8 cellular contexts compared by ENCODE assay signal in genomic region chr19:8001995-8002849, GRCh38. TPM values are rescaled to one million over a fixed set of nuclear protein-coding genes. Genes with fewer than 3 reads are reported as not detected.
DNase-seq lines count a peak whose midpoint lies in the region; ATAC-seq and TF ChIP-seq lines count a peak whose summit lies in the region.

No MANE protein-coding gene starts in this region.

- H3K9ac ChIP-seq in ES-I3 (ENCODE audit: low read depth, low read length) (peak overlapping the region; percentile 37; the same call in 1 of the 2 replicates), mucosa of rectum (ENCODE audit: low read depth in 1 of 2, low read length in 2 of 2) (peak overlapping the region; percentile 44 to 47)

- ATAC-seq in HG03039 (IDR thresholded peaks at IDR 0.05; ENCODE audit: unreplicated experiment) = no peak

- H3K79me2 ChIP-seq in OCI-LY7 (ENCODE audit: insufficient read depth, low read depth, low read length) = peaks cover 88% of the 10 kb centered on the region

- H2AFZ ChIP-seq in OCI-LY7 (ENCODE audit: low read length) = no peak overlapping the region

- peak overlapping the region; percentile 40 for H3K4me3 ChIP-seq in HL-60 (replicated peaks; ENCODE audit: insufficient read depth, low read length)
- peak overlapping the region; percentile 43 for H3K4me3 ChIP-seq in OCI-LY7 (ENCODE audit: low read depth, low read length, poor library complexity, severe bottlenecking)
- peak overlapping the region; percentile 14 to 23 for H3K4me3 ChIP-seq in esophagus (ENCODE audit: low read depth in 1 of 2, low read length in 2 of 2)
- peak overlapping the region in 1 of 2 donors; percentile 62 for H3K4me3 ChIP-seq in mucosa of rectum (ENCODE audit: low read length in 2 of 2)

- CTCF ChIA-PET in OCI-LY7 (lab: Charles Lee; ENCODE audit: unreplicated experiment) = interaction anchor here (0.9 kb wide), 1 partner anchor 58 kb away, joined by 3 read pairs; no protein-coding TSS in a partner anchor

- H3K36me3 ChIP-seq in ES-I3 (ENCODE audit: insufficient read depth, low read length) (no peaks in the 10 kb centered on the region), OCI-LY7 (ENCODE audit: insufficient read depth, low read length) (peaks cover 42% of the 10 kb centered on the region), esophagus (ENCODE audit: control insufficient read depth in 2 of 2, insufficient read depth in 2 of 2, low read length in 1 of 2) (no peaks in the 10 kb centered on the region), mucosa of rectum (ENCODE audit: control insufficient read depth in 2 of 2, insufficient read depth in 2 of 2, low read length in 2 of 2) (no peaks in the 10 kb centered on the region)

- no TSS peak for BruUV-seq in OCI-LY7 (replicated peaks; lab: Mats Ljungman, UMichigan)

- POLR2A ChIA-PET in OCI-LY7 (lab: Charles Lee) = interaction anchor here (0.6 to 0.7 kb wide), 3 partner anchors 12 to 81 kb away, joined by 3 to 4 read pairs (median 3); no protein-coding TSS in a partner anchor

- intact Hi-C loops in OCI-LY7 (cut with micrococcal nuclease; ENCODE audit: unreplicated experiment) = loop anchor here (1.0 kb wide), 1 partner anchor 32 kb away; no protein-coding TSS in a partner anchor

- peaks cover 29% of the 10 kb centered on the region for H4K20me1 ChIP-seq in OCI-LY7 (ENCODE audit: insufficient read depth, low read length)

- no peaks in the 10 kb centered on the region for H3K9me2 ChIP-seq in OCI-LY7 (ENCODE audit: insufficient read depth, low read length)

- WGBS in esophagus, 2 donors = 10% methylated on average over 27 of the region's 27 CpGs

- peak; percentile 70 to 90 for DNase-seq in HL-60 (ENCODE audit: low read depth in 1 of 2, low spot score in 1 of 2)
- peak; percentile 77 for DNase-seq in OCI-LY7 (ENCODE audit: low spot score)
- peak; percentile 77 for DNase-seq in activated T-cell treated with anti-CD3 and anti-CD28 coated beads for 48 hours (ENCODE audit: low read depth)
- DNase-seq in stimulated activated CD8-positive, alpha-beta memory T cell treated with anti-CD3 and anti-CD28 coated beads, Interleukin-4, amount 100 ng/mL, for 1 hour (ENCODE audit: low read depth in 2 of 2, low spot score in 1 of 2) = peak; percentile 44 to 49

- H3K9me3 ChIP-seq in ES-I3 (ENCODE audit: control insufficient read depth, insufficient read depth, low read length) (no peaks in the 10 kb centered on the region), OCI-LY7 (ENCODE audit: low read length) (no peaks in the 10 kb centered on the region), esophagus (ENCODE audit: control insufficient read depth in 2 of 2, insufficient read depth in 1 of 2, low read depth in 1 of 2, low read length in 1 of 2) (no peaks in the 10 kb centered on the region), mucosa of rectum (ENCODE audit: control insufficient read depth in 2 of 2, low read length in 2 of 2) (no peaks in the 10 kb centered on the region)

- H3K27me3 ChIP-seq in HL-60 (ENCODE audit: insufficient read depth, poor library complexity, severe bottlenecking) (no peaks in the 10 kb centered on the region), esophagus (ENCODE audit: control insufficient read depth in 1 of 2, insufficient read depth in 2 of 2, low read length in 2 of 2) (no peaks in the 10 kb centered on the region), mucosa of rectum (ENCODE audit: control insufficient read depth in 2 of 2, insufficient read depth in 2 of 2, low read length in 2 of 2) (no peaks in the 10 kb centered on the region)

- TF ChIP-seq CTCF in HL-60 (IDR thresholded peaks at IDR 0.05; ENCODE audit: insufficient read depth, low read length) (peak; percentile 91), OCI-LY7 (conservative IDR thresholded peaks at IDR 0.05; ENCODE audit: low read length) (peak; percentile 98)

- peak overlapping the region; percentile 60 for H3K27ac ChIP-seq in HL-60 (replicated peaks)
- peak overlapping the region; percentile 38 for H3K27ac ChIP-seq in OCI-LY7 (ENCODE audit: low read depth, low read length, poor library complexity, severe bottlenecking)
- peak overlapping the region; percentile 68 to 84 for H3K27ac ChIP-seq in esophagus (ENCODE audit: low read depth in 2 of 2, low read length in 1 of 2)
- H3K27ac ChIP-seq in mucosa of rectum (ENCODE audit: low read depth in 2 of 2, low read length in 2 of 2) = peak overlapping the region; percentile 57 to 70

- H3K4me1 ChIP-seq in ES-I3 (ENCODE audit: insufficient read depth, low read length) (peaks cover 12% of the 10 kb centered on the region), OCI-LY7 (ENCODE audit: insufficient read depth, low read length, poor library complexity, severe bottlenecking) (peaks cover 26% of the 10 kb centered on the region), esophagus (ENCODE audit: control insufficient read depth in 2 of 2, insufficient read depth in 2 of 2, low read length in 1 of 2) (peaks cover 7 to 15% of the 10 kb centered on the region in 2 donors), mucosa of rectum (ENCODE audit: control insufficient read depth in 2 of 2, insufficient read depth in 2 of 2, low read length in 2 of 2) (peaks cover 22 to 32% of the 10 kb centered on the region in 2 donors)

- peak overlapping the region; percentile 59 for H3K4me2 ChIP-seq in OCI-LY7 (ENCODE audit: low read length)

RNA-seq across cellular contexts. Expression of gene ELAVL1, which starts 3.2 kb away (rescaled TPM):
- 43.5 and 65.4 TPM in 2 replicates for total RNA-seq in OCI-LY7 (2014; rRNA removed; shearing (Covaris generic))
- total RNA-seq in OCI-LY7 (2022) = 162 and 168 TPM in 2 replicates
- 10 to 100 TPM in 1 of 2 donors, 1 to 10 TPM in 1; 6.5 to 25.8 TPM for polyA plus RNA-seq in esophagus

RNA-seq across cellular contexts. Expression of gene CCL25, which starts 50.3 kb away (rescaled TPM):
- 0.88 TPM in 1 of 2 replicates, not detected in the other for total RNA-seq in OCI-LY7 (2014; rRNA removed; shearing (Covaris generic))
- total RNA-seq in OCI-LY7 (2022) = 0.57 and 0.70 TPM in 2 replicates
- polyA plus RNA-seq in esophagus = under 1 TPM in 1 of 2 donors, not detected in 1; 0.14 TPM

RNA-seq across cellular contexts. Expression of gene TIMM44, which starts 58.8 kb away (rescaled TPM):
- 86.0 and 89.0 TPM in 2 replicates for total RNA-seq in OCI-LY7 (2014; rRNA removed; shearing (Covaris generic))
- total RNA-seq in OCI-LY7 (2022) = 97.6 and 116 TPM in 2 replicates
- 10 to 100 TPM; 42.1 to 53.4 TPM for polyA plus RNA-seq in esophagus
